1 cellular context compared by ENCODE assay signal in the genomic region with DNA sequence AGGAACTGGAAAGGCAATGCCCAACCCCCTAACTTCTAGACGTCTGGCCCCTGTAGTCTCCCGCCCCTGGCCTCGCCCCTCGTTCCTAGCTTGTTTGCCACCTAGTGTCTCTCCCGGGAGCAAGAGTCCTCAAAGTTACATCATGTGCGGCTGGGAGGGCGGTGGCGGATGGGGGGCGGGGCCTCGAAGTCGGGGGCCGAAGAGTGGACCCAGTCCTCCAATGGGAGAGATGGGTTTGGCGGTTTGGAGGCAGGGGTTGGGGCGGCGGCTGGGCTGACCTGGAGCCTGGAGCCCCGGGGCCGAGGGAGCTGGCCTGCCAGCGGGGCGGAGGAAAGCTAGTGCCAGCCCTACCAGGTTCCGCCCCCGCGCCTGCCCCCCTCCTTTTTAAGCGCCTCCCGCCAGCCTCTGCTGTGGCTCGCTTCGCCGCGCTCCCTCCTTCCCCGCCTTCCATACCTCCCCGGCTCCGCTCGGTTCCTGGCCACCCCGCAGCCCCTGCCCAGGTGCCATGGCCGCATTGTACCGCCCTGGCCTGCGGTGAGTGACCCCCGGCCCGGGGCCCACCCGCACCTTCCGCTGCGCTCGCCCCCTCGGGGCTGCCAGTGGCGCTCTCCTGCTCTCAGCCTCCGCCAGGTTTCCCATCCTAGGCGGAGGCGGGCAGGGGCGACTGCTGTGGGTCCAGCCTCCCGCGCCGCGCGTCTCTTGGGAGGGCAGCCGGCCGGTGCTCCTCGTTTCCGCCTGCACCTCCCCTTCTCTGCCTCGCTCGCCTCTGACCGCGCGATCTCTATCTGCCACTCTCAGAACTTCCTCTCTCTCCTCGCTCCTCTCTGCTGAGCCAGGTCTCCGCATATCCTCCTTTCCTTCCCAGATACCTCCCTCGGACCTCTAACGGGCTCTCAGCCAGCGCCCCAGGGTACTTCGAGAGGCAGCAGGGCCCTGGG.
TF ChIP-seq lines count a peak whose summit lies in the region.

A gene (plus strand): TSS at position 411 of the 938 bp plus-strand sequence. CDS start 95 bp downstream, at position 506.

TF ChIP-seq in K562, 482 proteins besides CTCF, POLR2A, EP300 and RAD21 (continued from another document and continues in another):
- TF ChIP-seq, protein P1, sequence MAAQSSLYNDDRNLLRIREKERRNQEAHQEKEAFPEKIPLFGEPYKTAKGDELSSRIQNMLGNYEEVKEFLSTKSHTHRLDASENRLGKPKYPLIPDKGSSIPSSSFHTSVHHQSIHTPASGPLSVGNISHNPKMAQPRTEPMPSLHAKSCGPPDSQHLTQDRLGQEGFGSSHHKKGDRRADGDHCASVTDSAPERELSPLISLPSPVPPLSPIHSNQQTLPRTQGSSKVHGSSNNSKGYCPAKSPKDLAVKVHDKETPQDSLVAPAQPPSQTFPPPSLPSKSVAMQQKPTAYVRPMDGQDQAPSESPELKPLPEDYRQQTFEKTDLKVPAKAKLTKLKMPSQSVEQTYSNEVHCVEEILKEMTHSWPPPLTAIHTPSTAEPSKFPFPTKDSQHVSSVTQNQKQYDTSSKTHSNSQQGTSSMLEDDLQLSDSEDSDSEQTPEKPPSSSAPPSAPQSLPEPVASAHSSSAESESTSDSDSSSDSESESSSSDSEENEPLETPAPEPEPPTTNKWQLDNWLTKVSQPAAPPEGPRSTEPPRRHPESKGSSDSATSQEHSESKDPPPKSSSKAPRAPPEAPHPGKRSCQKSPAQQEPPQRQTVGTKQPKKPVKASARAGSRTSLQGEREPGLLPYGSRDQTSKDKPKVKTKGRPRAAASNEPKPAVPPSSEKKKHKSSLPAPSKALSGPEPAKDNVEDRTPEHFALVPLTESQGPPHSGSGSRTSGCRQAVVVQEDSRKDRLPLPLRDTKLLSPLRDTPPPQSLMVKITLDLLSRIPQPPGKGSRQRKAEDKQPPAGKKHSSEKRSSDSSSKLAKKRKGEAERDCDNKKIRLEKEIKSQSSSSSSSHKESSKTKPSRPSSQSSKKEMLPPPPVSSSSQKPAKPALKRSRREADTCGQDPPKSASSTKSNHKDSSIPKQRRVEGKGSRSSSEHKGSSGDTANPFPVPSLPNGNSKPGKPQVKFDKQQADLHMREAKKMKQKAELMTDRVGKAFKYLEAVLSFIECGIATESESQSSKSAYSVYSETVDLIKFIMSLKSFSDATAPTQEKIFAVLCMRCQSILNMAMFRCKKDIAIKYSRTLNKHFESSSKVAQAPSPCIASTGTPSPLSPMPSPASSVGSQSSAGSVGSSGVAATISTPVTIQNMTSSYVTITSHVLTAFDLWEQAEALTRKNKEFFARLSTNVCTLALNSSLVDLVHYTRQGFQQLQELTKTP (IDR thresholded peaks at IDR 0.05; ENCODE audit: low read depth in 1 of 2, partially characterized antibody in 2 of 2): peak in 1 of 2 experiments; percentile 33
- TF ChIP-seq CXXC5 (CRISPR knock-in tag; IDR thresholded peaks at IDR 0.05) (peak; percentile 50), SMARCB1 (IDR thresholded peaks at IDR 0.05; ENCODE audit: insufficient read length, low read depth) (no peak), RFX5 (IDR thresholded peaks at IDR 0.05; ENCODE audit: low read depth, low read length) (no peak), BCL6 (CRISPR knock-in tag; IDR thresholded peaks at IDR 0.05) (no peak), SPI1 (IDR thresholded peaks at IDR 0.05; ENCODE audit: borderline replicate concordance, low read depth, low read length) (peak; percentile 90), HDAC1 (IDR thresholded peaks at IDR 0.05) (peak in 1 of 2 experiments; percentile 43; a peak in 1 of 4 replicates), MBD2 (IDR thresholded peaks at IDR 0.05; ENCODE audit: borderline replicate concordance, low read depth) (0 out of 2 replicates have a peak, but pooled peaks have one; percentile 26), GATA2 (CRISPR knock-in tag; IDR thresholded peaks at IDR 0.05) (peak; percentile 53; the same call in 1 of the 2 replicates), ZNF644 (tag; IDR thresholded peaks at IDR 0.05; ENCODE audit: low read depth) (no peak), SREBF2 (CRISPR knock-in tag; IDR thresholded peaks at IDR 0.05) (no peak), SRSF9 (IDR thresholded peaks at IDR 0.05; ENCODE audit: borderline replicate concordance, low read depth, low read length) (no peak), ETV1 (tag; conservative IDR thresholded peaks at IDR 0.05; ENCODE audit: low read depth) (peak; percentile 62), TAL1 (IDR thresholded peaks at IDR 0.05) (no peak), RHOXF2B (CRISPR knock-in tag; conservative IDR thresholded peaks at IDR 0.05) (no peak)
- TF ChIP-seq, protein P2, sequence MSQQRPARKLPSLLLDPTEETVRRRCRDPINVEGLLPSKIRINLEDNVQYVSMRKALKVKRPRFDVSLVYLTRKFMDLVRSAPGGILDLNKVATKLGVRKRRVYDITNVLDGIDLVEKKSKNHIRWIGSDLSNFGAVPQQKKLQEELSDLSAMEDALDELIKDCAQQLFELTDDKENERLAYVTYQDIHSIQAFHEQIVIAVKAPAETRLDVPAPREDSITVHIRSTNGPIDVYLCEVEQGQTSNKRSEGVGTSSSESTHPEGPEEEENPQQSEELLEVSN (IDR thresholded peaks at IDR 0.05; ENCODE audit: borderline replicate concordance in 1 of 2, extremely low read depth in 1 of 2, insufficient read depth in 1 of 2, insufficient read length in 1 of 2, low read depth in 1 of 2, low read length in 1 of 2, poor library complexity in 1 of 2, severe bottlenecking in 1 of 2): peak; percentile 53 to 57
- TF ChIP-seq, protein P3, sequence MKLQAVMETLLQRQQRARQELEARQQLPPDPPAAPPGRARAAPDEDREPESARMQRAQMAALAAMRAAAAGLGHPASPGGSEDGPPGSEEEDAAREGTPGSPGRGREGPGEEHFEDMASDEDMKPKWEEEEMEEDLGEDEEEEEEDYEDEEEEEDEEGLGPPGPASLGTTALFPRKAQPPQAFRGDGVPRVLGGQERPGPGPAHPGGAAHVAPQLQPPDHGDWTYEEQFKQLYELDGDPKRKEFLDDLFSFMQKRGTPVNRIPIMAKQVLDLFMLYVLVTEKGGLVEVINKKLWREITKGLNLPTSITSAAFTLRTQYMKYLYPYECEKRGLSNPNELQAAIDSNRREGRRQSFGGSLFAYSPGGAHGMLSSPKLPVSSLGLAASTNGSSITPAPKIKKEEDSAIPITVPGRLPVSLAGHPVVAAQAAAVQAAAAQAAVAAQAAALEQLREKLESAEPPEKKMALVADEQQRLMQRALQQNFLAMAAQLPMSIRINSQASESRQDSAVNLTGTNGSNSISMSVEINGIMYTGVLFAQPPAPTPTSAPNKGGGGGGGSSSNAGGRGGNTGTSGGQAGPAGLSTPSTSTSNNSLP (IDR thresholded peaks at IDR 0.05; ENCODE audit: borderline replicate concordance, low read depth, low read length): no peak
- TF ChIP-seq, protein P4, sequence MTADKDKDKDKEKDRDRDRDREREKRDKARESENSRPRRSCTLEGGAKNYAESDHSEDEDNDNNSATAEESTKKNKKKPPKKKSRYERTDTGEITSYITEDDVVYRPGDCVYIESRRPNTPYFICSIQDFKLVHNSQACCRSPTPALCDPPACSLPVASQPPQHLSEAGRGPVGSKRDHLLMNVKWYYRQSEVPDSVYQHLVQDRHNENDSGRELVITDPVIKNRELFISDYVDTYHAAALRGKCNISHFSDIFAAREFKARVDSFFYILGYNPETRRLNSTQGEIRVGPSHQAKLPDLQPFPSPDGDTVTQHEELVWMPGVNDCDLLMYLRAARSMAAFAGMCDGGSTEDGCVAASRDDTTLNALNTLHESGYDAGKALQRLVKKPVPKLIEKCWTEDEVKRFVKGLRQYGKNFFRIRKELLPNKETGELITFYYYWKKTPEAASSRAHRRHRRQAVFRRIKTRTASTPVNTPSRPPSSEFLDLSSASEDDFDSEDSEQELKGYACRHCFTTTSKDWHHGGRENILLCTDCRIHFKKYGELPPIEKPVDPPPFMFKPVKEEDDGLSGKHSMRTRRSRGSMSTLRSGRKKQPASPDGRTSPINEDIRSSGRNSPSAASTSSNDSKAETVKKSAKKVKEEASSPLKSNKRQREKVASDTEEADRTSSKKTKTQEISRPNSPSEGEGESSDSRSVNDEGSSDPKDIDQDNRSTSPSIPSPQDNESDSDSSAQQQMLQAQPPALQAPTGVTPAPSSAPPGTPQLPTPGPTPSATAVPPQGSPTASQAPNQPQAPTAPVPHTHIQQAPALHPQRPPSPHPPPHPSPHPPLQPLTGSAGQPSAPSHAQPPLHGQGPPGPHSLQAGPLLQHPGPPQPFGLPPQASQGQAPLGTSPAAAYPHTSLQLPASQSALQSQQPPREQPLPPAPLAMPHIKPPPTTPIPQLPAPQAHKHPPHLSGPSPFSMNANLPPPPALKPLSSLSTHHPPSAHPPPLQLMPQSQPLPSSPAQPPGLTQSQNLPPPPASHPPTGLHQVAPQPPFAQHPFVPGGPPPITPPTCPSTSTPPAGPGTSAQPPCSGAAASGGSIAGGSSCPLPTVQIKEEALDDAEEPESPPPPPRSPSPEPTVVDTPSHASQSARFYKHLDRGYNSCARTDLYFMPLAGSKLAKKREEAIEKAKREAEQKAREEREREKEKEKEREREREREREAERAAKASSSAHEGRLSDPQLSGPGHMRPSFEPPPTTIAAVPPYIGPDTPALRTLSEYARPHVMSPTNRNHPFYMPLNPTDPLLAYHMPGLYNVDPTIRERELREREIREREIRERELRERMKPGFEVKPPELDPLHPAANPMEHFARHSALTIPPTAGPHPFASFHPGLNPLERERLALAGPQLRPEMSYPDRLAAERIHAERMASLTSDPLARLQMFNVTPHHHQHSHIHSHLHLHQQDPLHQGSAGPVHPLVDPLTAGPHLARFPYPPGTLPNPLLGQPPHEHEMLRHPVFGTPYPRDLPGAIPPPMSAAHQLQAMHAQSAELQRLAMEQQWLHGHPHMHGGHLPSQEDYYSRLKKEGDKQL (CRISPR knock-in tag; IDR thresholded peaks at IDR 0.05; ENCODE audit: borderline replicate concordance): no peak
- TF ChIP-seq, protein P5, sequence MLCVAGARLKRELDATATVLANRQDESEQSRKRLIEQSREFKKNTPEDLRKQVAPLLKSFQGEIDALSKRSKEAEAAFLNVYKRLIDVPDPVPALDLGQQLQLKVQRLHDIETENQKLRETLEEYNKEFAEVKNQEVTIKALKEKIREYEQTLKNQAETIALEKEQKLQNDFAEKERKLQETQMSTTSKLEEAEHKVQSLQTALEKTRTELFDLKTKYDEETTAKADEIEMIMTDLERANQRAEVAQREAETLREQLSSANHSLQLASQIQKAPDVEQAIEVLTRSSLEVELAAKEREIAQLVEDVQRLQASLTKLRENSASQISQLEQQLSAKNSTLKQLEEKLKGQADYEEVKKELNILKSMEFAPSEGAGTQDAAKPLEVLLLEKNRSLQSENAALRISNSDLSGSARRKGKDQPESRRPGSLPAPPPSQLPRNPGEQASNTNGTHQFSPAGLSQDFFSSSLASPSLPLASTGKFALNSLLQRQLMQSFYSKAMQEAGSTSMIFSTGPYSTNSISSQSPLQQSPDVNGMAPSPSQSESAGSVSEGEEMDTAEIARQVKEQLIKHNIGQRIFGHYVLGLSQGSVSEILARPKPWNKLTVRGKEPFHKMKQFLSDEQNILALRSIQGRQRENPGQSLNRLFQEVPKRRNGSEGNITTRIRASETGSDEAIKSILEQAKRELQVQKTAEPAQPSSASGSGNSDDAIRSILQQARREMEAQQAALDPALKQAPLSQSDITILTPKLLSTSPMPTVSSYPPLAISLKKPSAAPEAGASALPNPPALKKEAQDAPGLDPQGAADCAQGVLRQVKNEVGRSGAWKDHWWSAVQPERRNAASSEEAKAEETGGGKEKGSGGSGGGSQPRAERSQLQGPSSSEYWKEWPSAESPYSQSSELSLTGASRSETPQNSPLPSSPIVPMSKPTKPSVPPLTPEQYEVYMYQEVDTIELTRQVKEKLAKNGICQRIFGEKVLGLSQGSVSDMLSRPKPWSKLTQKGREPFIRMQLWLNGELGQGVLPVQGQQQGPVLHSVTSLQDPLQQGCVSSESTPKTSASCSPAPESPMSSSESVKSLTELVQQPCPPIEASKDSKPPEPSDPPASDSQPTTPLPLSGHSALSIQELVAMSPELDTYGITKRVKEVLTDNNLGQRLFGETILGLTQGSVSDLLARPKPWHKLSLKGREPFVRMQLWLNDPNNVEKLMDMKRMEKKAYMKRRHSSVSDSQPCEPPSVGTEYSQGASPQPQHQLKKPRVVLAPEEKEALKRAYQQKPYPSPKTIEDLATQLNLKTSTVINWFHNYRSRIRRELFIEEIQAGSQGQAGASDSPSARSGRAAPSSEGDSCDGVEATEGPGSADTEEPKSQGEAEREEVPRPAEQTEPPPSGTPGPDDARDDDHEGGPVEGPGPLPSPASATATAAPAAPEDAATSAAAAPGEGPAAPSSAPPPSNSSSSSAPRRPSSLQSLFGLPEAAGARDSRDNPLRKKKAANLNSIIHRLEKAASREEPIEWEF (CRISPR knock-in tag; IDR thresholded peaks at IDR 0.05): no peak
- TF ChIP-seq, protein P6, sequence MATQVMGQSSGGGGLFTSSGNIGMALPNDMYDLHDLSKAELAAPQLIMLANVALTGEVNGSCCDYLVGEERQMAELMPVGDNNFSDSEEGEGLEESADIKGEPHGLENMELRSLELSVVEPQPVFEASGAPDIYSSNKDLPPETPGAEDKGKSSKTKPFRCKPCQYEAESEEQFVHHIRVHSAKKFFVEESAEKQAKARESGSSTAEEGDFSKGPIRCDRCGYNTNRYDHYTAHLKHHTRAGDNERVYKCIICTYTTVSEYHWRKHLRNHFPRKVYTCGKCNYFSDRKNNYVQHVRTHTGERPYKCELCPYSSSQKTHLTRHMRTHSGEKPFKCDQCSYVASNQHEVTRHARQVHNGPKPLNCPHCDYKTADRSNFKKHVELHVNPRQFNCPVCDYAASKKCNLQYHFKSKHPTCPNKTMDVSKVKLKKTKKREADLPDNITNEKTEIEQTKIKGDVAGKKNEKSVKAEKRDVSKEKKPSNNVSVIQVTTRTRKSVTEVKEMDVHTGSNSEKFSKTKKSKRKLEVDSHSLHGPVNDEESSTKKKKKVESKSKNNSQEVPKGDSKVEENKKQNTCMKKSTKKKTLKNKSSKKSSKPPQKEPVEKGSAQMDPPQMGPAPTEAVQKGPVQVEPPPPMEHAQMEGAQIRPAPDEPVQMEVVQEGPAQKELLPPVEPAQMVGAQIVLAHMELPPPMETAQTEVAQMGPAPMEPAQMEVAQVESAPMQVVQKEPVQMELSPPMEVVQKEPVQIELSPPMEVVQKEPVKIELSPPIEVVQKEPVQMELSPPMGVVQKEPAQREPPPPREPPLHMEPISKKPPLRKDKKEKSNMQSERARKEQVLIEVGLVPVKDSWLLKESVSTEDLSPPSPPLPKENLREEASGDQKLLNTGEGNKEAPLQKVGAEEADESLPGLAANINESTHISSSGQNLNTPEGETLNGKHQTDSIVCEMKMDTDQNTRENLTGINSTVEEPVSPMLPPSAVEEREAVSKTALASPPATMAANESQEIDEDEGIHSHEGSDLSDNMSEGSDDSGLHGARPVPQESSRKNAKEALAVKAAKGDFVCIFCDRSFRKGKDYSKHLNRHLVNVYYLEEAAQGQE (CRISPR knock-in tag; IDR thresholded peaks at IDR 0.05; ENCODE audit: low read depth): peak; percentile 45; the same call in 1 of the 2 replicates
- TF ChIP-seq, protein P7, sequence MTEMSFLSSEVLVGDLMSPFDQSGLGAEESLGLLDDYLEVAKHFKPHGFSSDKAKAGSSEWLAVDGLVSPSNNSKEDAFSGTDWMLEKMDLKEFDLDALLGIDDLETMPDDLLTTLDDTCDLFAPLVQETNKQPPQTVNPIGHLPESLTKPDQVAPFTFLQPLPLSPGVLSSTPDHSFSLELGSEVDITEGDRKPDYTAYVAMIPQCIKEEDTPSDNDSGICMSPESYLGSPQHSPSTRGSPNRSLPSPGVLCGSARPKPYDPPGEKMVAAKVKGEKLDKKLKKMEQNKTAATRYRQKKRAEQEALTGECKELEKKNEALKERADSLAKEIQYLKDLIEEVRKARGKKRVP (CRISPR knock-in tag; IDR thresholded peaks at IDR 0.05): peak; percentile 97
- TF ChIP-seq, protein P8, sequence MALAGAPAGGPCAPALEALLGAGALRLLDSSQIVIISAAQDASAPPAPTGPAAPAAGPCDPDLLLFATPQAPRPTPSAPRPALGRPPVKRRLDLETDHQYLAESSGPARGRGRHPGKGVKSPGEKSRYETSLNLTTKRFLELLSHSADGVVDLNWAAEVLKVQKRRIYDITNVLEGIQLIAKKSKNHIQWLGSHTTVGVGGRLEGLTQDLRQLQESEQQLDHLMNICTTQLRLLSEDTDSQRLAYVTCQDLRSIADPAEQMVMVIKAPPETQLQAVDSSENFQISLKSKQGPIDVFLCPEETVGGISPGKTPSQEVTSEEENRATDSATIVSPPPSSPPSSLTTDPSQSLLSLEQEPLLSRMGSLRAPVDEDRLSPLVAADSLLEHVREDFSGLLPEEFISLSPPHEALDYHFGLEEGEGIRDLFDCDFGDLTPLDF (CRISPR knock-in tag; IDR thresholded peaks at IDR 0.05): peak; percentile 32; the same call in 1 of the 2 replicates
